10 cellular contexts compared by ENCODE assay signal in genomic region chr7:150586068-150586777, GRCh38. TPM values are rescaled to one million over a fixed set of nuclear protein-coding genes. Genes with fewer than 3 reads are reported as not detected.
DNase-seq lines count a peak whose midpoint lies in the region; ATAC-seq, FAIRE-seq and TF ChIP-seq lines count a peak whose summit lies in the region.
"Had no signal": no experiment of that assay in that cellular context is flagged by ENCODE, and none has a peak within 500 bp of the region (broad histone marks: within the 10 kb centered on the region; RNA-seq: fewer than 3 reads in every experiment).

No MANE protein-coding gene starts in this region.

- H3K4me3 ChIP-seq in liver (ENCODE audit: low read depth in 1 of 3, low read length in 3 of 3) (no peak overlapping the region), HepG2 (replicated peaks in 1 of 3; ENCODE audit: insufficient read depth in 1 of 3, low read depth in 2 of 3, low read length in 3 of 3) (no peak overlapping the region), mesodermal cell (ENCODE audit: extremely low read depth, insufficient read depth, low read length, poor library complexity, severe bottlenecking) (no peak overlapping the region)

- H3K4me3 Mint-ChIP-seq in activated naive CD8-positive, alpha-beta T cell treated with anti-CD3 and anti-CD28 coated beads, Interleukin-2, amount 50 U/mL, for 24 hours: peak overlapping the region; percentile 62
- H3K4me3 Mint-ChIP-seq: nephron had no signal

- no peaks in the 10 kb centered on the region for H3K36me3 ChIP-seq in liver (ENCODE audit: control insufficient read depth in 4 of 4, insufficient read depth in 3 of 4, low read depth in 1 of 4, low read length in 3 of 4)
- H3K36me3 ChIP-seq in HepG2 (replicated peaks in 1 of 2; ENCODE audit: control insufficient read depth in 1 of 2, insufficient read depth in 2 of 2, low read length in 2 of 2): no peaks in the 10 kb centered on the region
- H3K36me3 ChIP-seq in mesodermal cell (ENCODE audit: control insufficient read depth, insufficient read depth, low read length): no peaks in the 10 kb centered on the region

- no peak for TF ChIP-seq EP300 in HepG2 (IDR thresholded peaks at IDR 0.05; ENCODE audit: low read depth in 2 of 2, low read length in 2 of 2)
- TF ChIP-seq EP300 in HepG2 (CRISPR knock-in tag; IDR thresholded peaks at IDR 0.05; ENCODE audit: borderline replicate concordance): no peak

- TF ChIP-seq POLR2A in HepG2 (IDR thresholded peaks at IDR 0.05; ENCODE audit: insufficient read depth in 1 of 2, low read depth in 2 of 2, low read length in 2 of 2): no peak

- H3K27me3 ChIP-seq in liver (ENCODE audit: control insufficient read depth in 4 of 4, insufficient read depth in 4 of 4, low read length in 3 of 4): no peaks in the 10 kb centered on the region
- no peaks in the 10 kb centered on the region for H3K27me3 ChIP-seq in HepG2 (ENCODE audit: control insufficient read depth in 1 of 2, insufficient read depth in 2 of 2, low read length in 2 of 2)

- TF ChIP-seq RAD21 in liver (IDR thresholded peaks at IDR 0.05) (no peak), HepG2 (CRISPR knock-in tag; IDR thresholded peaks at IDR 0.05) (no peak)

- peaks cover 45% of the 10 kb centered on the region for H3K4me1 Mint-ChIP-seq in activated naive CD8-positive, alpha-beta T cell treated with anti-CD3 and anti-CD28 coated beads, Interleukin-2, amount 50 U/mL, for 24 hours
- H3K4me1 Mint-ChIP-seq: nephron had no signal

- H2AFZ ChIP-seq in HepG2 (ENCODE audit: low read length): no peak overlapping the region

- no peaks in the 10 kb centered on the region for H4K20me1 ChIP-seq in HepG2 (ENCODE audit: insufficient read depth, low read length)

- TF ChIP-seq CTCF in liver (IDR thresholded peaks at IDR 0.05; ENCODE audit: low read depth, low read length, missing input control) (no peak), HepG2 (CRISPR knock-in tag; IDR thresholded peaks at IDR 0.05) (no peak)

- CTCF ChIA-PET in HepG2 (lab: Yijun Ruan, JAX; ENCODE audit: low intra/inter-chr PET ratio, low total read pairs): no interaction called here

- DNase-seq in HepG2 (ENCODE audit: low spot score): no peak
- no peak for DNase-seq in activated naive CD8-positive, alpha-beta T cell treated with anti-CD3 and anti-CD28 coated beads, Interleukin-2, amount 50 U/mL, for 24 hours
- no peak for DNase-seq in DMS53 treated with DMSO at 0.1 percent for 48 hours (lab: John Stamatoyannopoulos, UW; ENCODE audit: unreplicated experiment)
- no peak for DNase-seq in NCI-H1694 (lab: John Stamatoyannopoulos, UW)
- no peak for DNase-seq in G401 (ENCODE audit: low spot score)

- H3K36me3 Mint-ChIP-seq in activated naive CD8-positive, alpha-beta T cell treated with anti-CD3 and anti-CD28 coated beads, Interleukin-2, amount 50 U/mL, for 24 hours (ENCODE audit: low read depth): peaks cover 12% of the 10 kb centered on the region

- POLR2A ChIA-PET in HepG2 (lab: Yijun Ruan, JAX): no interaction called here

- no peak overlapping the region for H3K9ac ChIP-seq in liver (ENCODE audit: low read depth in 1 of 2, low read length in 2 of 2)
- no peak overlapping the region for H3K9ac ChIP-seq in HepG2 (ENCODE audit: insufficient read depth, low read depth, low read length)

- H3K9me3 ChIP-seq in liver (ENCODE audit: control insufficient read depth in 4 of 4, low read length in 3 of 4) (peaks cover 0 to 5% (median under 1%) of the 10 kb centered on the region in 4 donors), HepG2 (ENCODE audit: low read length) (peaks cover 1% of the 10 kb centered on the region; the same call in 1 of the 2 replicates), mesodermal cell (ENCODE audit: control insufficient read depth, low read length) (no peaks in the 10 kb centered on the region)

- peak overlapping the region; percentile 83 for H3K27ac Mint-ChIP-seq in activated naive CD8-positive, alpha-beta T cell treated with anti-CD3 and anti-CD28 coated beads, Interleukin-2, amount 50 U/mL, for 24 hours
- H3K27ac Mint-ChIP-seq: nephron had no signal

- intact Hi-C loops in HepG2 (cut with micrococcal nuclease; ENCODE audit: unreplicated experiment): no loop called here

- peaks cover 0 to 8% (median 3%) of the 10 kb centered on the region in 4 donors for H3K4me1 ChIP-seq in liver (ENCODE audit: control insufficient read depth in 4 of 4, insufficient read depth in 4 of 4, low read length in 3 of 4)
- no peaks in the 10 kb centered on the region for H3K4me1 ChIP-seq in HepG2 (ENCODE audit: insufficient read depth, low read length)
- no peaks in the 10 kb centered on the region for H3K4me1 ChIP-seq in mesodermal cell (ENCODE audit: control insufficient read depth, insufficient read depth, low read length, poor library complexity, severe bottlenecking)

- H3K9me3 Mint-ChIP-seq in activated naive CD8-positive, alpha-beta T cell treated with anti-CD3 and anti-CD28 coated beads, Interleukin-2, amount 50 U/mL, for 24 hours: peaks cover 24% of the 10 kb centered on the region

- no peaks in the 10 kb centered on the region for H3K27me3 Mint-ChIP-seq in activated naive CD8-positive, alpha-beta T cell treated with anti-CD3 and anti-CD28 coated beads, Interleukin-2, amount 50 U/mL, for 24 hours

- FAIRE-seq in HepG2 (lab: Jason Lieb, UNC): no peak

- WGBS in liver: 64% methylated on average over 4 of the region's 4 CpGs
- under 1% methylated on average over 4 of the region's 4 CpGs for WGBS in HepG2 (ENCODE audit: low lambda C conversion rate)
- 65 to 86% methylated on average over 2 to 4 of the region's 4 CpGs for WGBS in mesodermal cell (ENCODE audit: insufficient coverage in 2 of 2), 2 experiments

- ATAC-seq in HepG2 (no peak), GM18873 (IDR thresholded peaks at IDR 0.05; ENCODE audit: low FRiP score, unreplicated experiment) (no peak)
- ATAC-seq in activated naive CD8-positive, alpha-beta T cell treated with anti-CD3 and anti-CD28 coated beads, Interleukin-2, amount 50 U/mL, for 24 hours: peak; percentile 94

- BruUV-seq in HepG2 (replicated peaks; lab: Mats Ljungman, UMichigan): no TSS peak

- peak overlapping the region; percentile 55 to 63 for H3K27ac ChIP-seq in liver (ENCODE audit: low read depth in 1 of 2, low read length in 2 of 2)
- no peak overlapping the region for H3K27ac ChIP-seq in HepG2 (ENCODE audit: extremely low read length, insufficient read depth, low read length)
- peak overlapping the region; percentile 57 for H3K27ac ChIP-seq in mesodermal cell (ENCODE audit: low read depth, low read length, severe bottlenecking)

- no peak overlapping the region for H3K4me2 ChIP-seq in HepG2 (ENCODE audit: low read depth, low read length)

- H3K79me2 ChIP-seq in HepG2 (ENCODE audit: insufficient read depth, low read length): no peaks in the 10 kb centered on the region

- in situ Hi-C loops in HepG2 (cut with HindIII; ENCODE audit: extremely low pct_ligation_motif_present, low pct_unique_long_range_greater_than_20kb) (no loop called here), G401 (cut with HindIII; ENCODE audit: low sequenced_read_pairs) (no loop called here)

RNA-seq across cellular contexts. Expression of gene GIMAP4, which starts 19.0 kb away (rescaled TPM):
- 10 to 100 TPM; 15.6 to 21.3 TPM for total RNA-seq in liver
- polyA plus RNA-seq in liver: 10 to 100 TPM; 14.6 to 15.7 TPM
- total RNA-seq in HepG2 (2016; rRNA removed; fragmentation: Illumina TruSeq; extraction: Trizol): not detected in 2 replicates
- not detected in 2 replicates for total RNA-seq in HepG2 (2016; cell fraction: cytosol; rRNA removed; fragmentation: Illumina TruSeq; extraction: Trizol; ENCODE audit: low read depth)
- not detected in 2 replicates for total RNA-seq in HepG2 (2016; cell fraction: insoluble cytoplasmic fraction; rRNA removed; fragmentation: Illumina TruSeq; extraction: Trizol)
- total RNA-seq in HepG2 (2016; cell fraction: membrane; rRNA removed; fragmentation: Illumina TruSeq; extraction: Trizol): not detected in 2 replicates
- not detected in 2 replicates for total RNA-seq in HepG2 (2016; cell fraction: nucleus; rRNA removed; fragmentation: Illumina TruSeq; extraction: Trizol)
- not detected in 2 replicates for polyA plus RNA-seq in HepG2 (2011; rRNA removed)
- not detected in 2 replicates for polyA plus RNA-seq in HepG2 (2011; cell fraction: cytosol; rRNA removed)
- polyA plus RNA-seq in HepG2 (2011; cell fraction: nucleus; rRNA removed): not detected in 2 replicates
- not detected in 2 replicates for polyA plus RNA-seq in HepG2 (2012)
- polyA plus RNA-seq in HepG2 (2016; cell fraction: cytosol; fragmentation: Illumina TruSeq; extraction: Trizol; ENCODE audit: low read depth): not detected in 2 replicates
- polyA plus RNA-seq in HepG2 (2016; cell fraction: insoluble cytoplasmic fraction; fragmentation: Illumina TruSeq; extraction: Trizol; ENCODE audit: low read depth): not detected in 2 replicates
- not detected in 2 replicates for polyA plus RNA-seq in HepG2 (2016; cell fraction: membrane; fragmentation: Illumina TruSeq; extraction: Trizol; ENCODE audit: low read depth)
- not detected in 2 replicates for polyA plus RNA-seq in HepG2 (2016; cell fraction: nucleus; fragmentation: Illumina TruSeq; extraction: Trizol; ENCODE audit: insufficient read depth, low read depth)
- polyA minus RNA-seq in HepG2 (2011; rRNA and poly(A)+ RNA removed; ENCODE audit: low replicate concordance): not detected in 2 replicates
- not detected in 2 replicates for polyA minus RNA-seq in HepG2 (2011; cell fraction: cytosol; rRNA and poly(A)+ RNA removed)
- not detected in 2 replicates for polyA minus RNA-seq in HepG2 (2011; cell fraction: nucleus; rRNA and poly(A)+ RNA removed)
- polyA plus RNA-seq in mesodermal cell (2013, experiment 1 of 2): 4.0 TPM
- polyA plus RNA-seq in mesodermal cell (2013, experiment 2 of 2): 4.0 TPM
- total RNA-seq in G401 (2014; rRNA removed; shearing (Covaris generic)): not detected in 2 replicates
- polyA plus RNA-seq: BJ had no signal

RNA-seq across cellular contexts. Expression of gene GIMAP6, which starts 46.0 kb away (rescaled TPM):
- total RNA-seq in liver (10 to 100 TPM; 15.0 to 17.5 TPM), HepG2 (2016; rRNA removed; fragmentation: Illumina TruSeq; extraction: Trizol) (not detected in 2 replicates)
- polyA plus RNA-seq in liver (1 to 10 TPM; 2.0 to 8.8 TPM), HepG2 (2011; rRNA removed) (not detected in 2 replicates)
- not detected in 2 replicates for total RNA-seq in HepG2 (2016; cell fraction: cytosol; rRNA removed; fragmentation: Illumina TruSeq; extraction: Trizol; ENCODE audit: low read depth)
- total RNA-seq in HepG2 (2016; cell fraction: insoluble cytoplasmic fraction; rRNA removed; fragmentation: Illumina TruSeq; extraction: Trizol): not detected in 2 replicates
- total RNA-seq in HepG2 (2016; cell fraction: membrane; rRNA removed; fragmentation: Illumina TruSeq; extraction: Trizol): not detected in 2 replicates
- not detected in 2 replicates for total RNA-seq in HepG2 (2016; cell fraction: nucleus; rRNA removed; fragmentation: Illumina TruSeq; extraction: Trizol)
- not detected in 2 replicates for polyA plus RNA-seq in HepG2 (2011; cell fraction: cytosol; rRNA removed)
- not detected in 2 replicates for polyA plus RNA-seq in HepG2 (2011; cell fraction: nucleus; rRNA removed)
- not detected in 2 replicates for polyA plus RNA-seq in HepG2 (2012)
- polyA plus RNA-seq in HepG2 (2016; cell fraction: cytosol; fragmentation: Illumina TruSeq; extraction: Trizol; ENCODE audit: low read depth): not detected in 2 replicates
- not detected in 2 replicates for polyA plus RNA-seq in HepG2 (2016; cell fraction: insoluble cytoplasmic fraction; fragmentation: Illumina TruSeq; extraction: Trizol; ENCODE audit: low read depth)
- polyA plus RNA-seq in HepG2 (2016; cell fraction: membrane; fragmentation: Illumina TruSeq; extraction: Trizol; ENCODE audit: low read depth): not detected in 2 replicates
- not detected in 2 replicates for polyA plus RNA-seq in HepG2 (2016; cell fraction: nucleus; fragmentation: Illumina TruSeq; extraction: Trizol; ENCODE audit: insufficient read depth, low read depth)
- polyA minus RNA-seq in HepG2 (2011; rRNA and poly(A)+ RNA removed; ENCODE audit: low replicate concordance): 0.19 TPM in 1 of 2 replicates, not detected in the other
- not detected in 2 replicates for polyA minus RNA-seq in HepG2 (2011; cell fraction: cytosol; rRNA and poly(A)+ RNA removed)
- not detected in 2 replicates for polyA minus RNA-seq in HepG2 (2011; cell fraction: nucleus; rRNA and poly(A)+ RNA removed)
- polyA plus RNA-seq in mesodermal cell (2013, experiment 1 of 2): 1.5 TPM
- 0.71 TPM for polyA plus RNA-seq in mesodermal cell (2013, experiment 2 of 2)
- total RNA-seq in G401 (2014; rRNA removed; shearing (Covaris generic)): not detected in 2 replicates
- polyA plus RNA-seq: BJ had no signal

Comparison
In these comparisons a context has a peak if more than half of its experiments do, and no peak if none do; other contexts are left out.
1. RNA of gene GIMAP4, which starts 19.0 kb away (total RNA-seq): 15.6 to 21.3 TPM in liver; not detected in HepG2 and not detected in G401; every median in the first group is over 10 times any median in the second.
2. RNA of gene GIMAP6, which starts 46.0 kb away (total RNA-seq): 15.0 to 17.5 TPM in liver; not detected in HepG2 and not detected in G401; every median in the first group is over 10 times any median in the second.